21 cellular contexts compared by ENCODE assay signal in the genomic region with DNA sequence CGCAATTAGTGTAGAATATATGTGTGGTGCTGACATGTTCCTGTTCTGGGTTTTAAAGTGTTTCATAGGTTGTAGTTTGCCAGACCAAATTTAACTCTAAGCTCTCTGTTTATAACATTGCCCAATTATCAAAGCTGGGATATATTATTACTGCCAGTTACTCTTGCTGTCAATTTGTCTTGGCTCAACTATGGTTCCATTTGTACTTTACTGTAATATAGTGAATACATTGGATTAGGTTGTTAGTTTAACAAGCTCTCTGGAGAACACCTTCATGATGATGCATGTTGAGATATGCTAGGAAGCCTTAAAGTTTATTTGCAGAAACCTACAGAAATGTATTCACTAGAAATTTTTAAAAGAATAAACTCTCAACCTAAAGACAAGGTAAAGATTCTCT.
A peak's percentile ranks its signal among the peaks of the same experiment; 100 is the strongest.
DNase-seq lines count a peak whose midpoint lies in the region; ATAC-seq, FAIRE-seq and TF ChIP-seq lines count a peak whose summit lies in the region.
"Had no signal": no experiment of that assay in that cellular context is flagged by ENCODE, and none has a peak within 500 bp of the region (broad histone marks: within the 10 kb centered on the region; RNA-seq: fewer than 3 reads in every experiment).

No MANE protein-coding gene starts in this region.

- DNase-seq in H54 (ENCODE audit: insufficient read length, low spot score), result no peak
- DNase-seq in esophagus squamous epithelium (lab: John Stamatoyannopoulos, UW), result no peak
- no peak for DNase-seq in right lobe of liver
- DNase-seq in progenitor cell of endocrine pancreas (ENCODE audit: low spot score, unreplicated experiment), result no peak
- DNase-seq in RPMI8226, result no peak
- DNase-seq: ACHN; BE2C; C1 segment of cervical spinal cord; CD4-positive, CD25-positive, alpha-beta regulatory T cell; CD8-positive, alpha-beta memory T cell; COR-L47; DMS 273 treated with DMSO at 0.1 percent for 48 hours; DMS53; DND-41; EL; GOT3; H9 had no signal

- ATAC-seq in right lobe of liver (peak in 3 of 4 donors; percentile 15 to 49 (median 20)), GM18517 (IDR thresholded peaks at IDR 0.05; ENCODE audit: unreplicated experiment) (no peak)
- ATAC-seq: GM12878, K562 had no signal

- no peak overlapping the region for H3K4me3 Mint-ChIP-seq in progenitor cell of endocrine pancreas (ENCODE audit: low read depth)
- H3K4me3 Mint-ChIP-seq: CD4-positive, CD25-positive, alpha-beta regulatory T cell; CD8-positive, alpha-beta memory T cell; H9 had no signal

- FAIRE-seq in H54 (lab: Jason Lieb, UNC), result peak; percentile 67
- FAIRE-seq: GM12878, K562 had no signal

- no peak for TF ChIP-seq CTCF in VCaP (conservative IDR thresholded peaks at IDR 0.05)
- no peak for TF ChIP-seq CTCF in esophagus squamous epithelium (IDR thresholded peaks at IDR 0.05)
- TF ChIP-seq CTCF in right lobe of liver (IDR thresholded peaks at IDR 0.05), result no peak
- no peak for TF ChIP-seq CTCF in progenitor cell of endocrine pancreas (IDR thresholded peaks at IDR 0.05; ENCODE audit: unreplicated experiment)

- H3K36me3 ChIP-seq in esophagus squamous epithelium (peaks cover 0 to 16% (median 0%) of the 10 kb centered on the region in 3 donors), right lobe of liver (peaks cover 0 to 13% (median 0%) of the 10 kb centered on the region in 4 donors)
- H3K36me3 ChIP-seq: BE2C had no signal

- no peaks in the 10 kb centered on the region for H3K9me3 ChIP-seq in esophagus squamous epithelium
- no peaks in the 10 kb centered on the region for H3K9me3 ChIP-seq in right lobe of liver
- H3K9me3 ChIP-seq: BE2C had no signal

- no peak overlapping the region for H3K27ac Mint-ChIP-seq in progenitor cell of endocrine pancreas
- H3K27ac Mint-ChIP-seq: CD8-positive, alpha-beta memory T cell had no signal

- H3K27ac ChIP-seq in VCaP (peak overlapping the region; percentile 47), esophagus squamous epithelium (peak overlapping the region in 3 of 4 donors; percentile 29 to 45 (median 30)), right lobe of liver (peak overlapping the region; percentile 24 to 44 (median 33))

- intact Hi-C loops in esophagus squamous epithelium (cut with DNase I) (no loop called here), right lobe of liver (cut with DNase I) (no loop called here)

- TF ChIP-seq POLR2A in H54 (IDR thresholded peaks at IDR 0.05; ENCODE audit: low read depth, low read length) (no peak), esophagus squamous epithelium (IDR thresholded peaks at IDR 0.05) (no peak), right lobe of liver (IDR thresholded peaks at IDR 0.05) (no peak)

- H3K9me3 Mint-ChIP-seq in progenitor cell of endocrine pancreas (ENCODE audit: low read depth), result peaks cover 5% of the 10 kb centered on the region
- H3K9me3 Mint-ChIP-seq: CD4-positive, CD25-positive, alpha-beta regulatory T cell; CD8-positive, alpha-beta memory T cell; H9 had no signal

- peaks cover 9 to 61% (median 23%) of the 10 kb centered on the region in 3 donors for H3K4me1 ChIP-seq in esophagus squamous epithelium
- peaks cover 0 to 22% (median 9%) of the 10 kb centered on the region in 4 donors for H3K4me1 ChIP-seq in right lobe of liver
- H3K4me1 ChIP-seq: BE2C had no signal

- WGBS in esophagus squamous epithelium, 2 donors, result 33 to 85% methylated on average over 1 of the region's 1 CpG
- 89% methylated on average over 1 of the region's 1 CpG for WGBS in right lobe of liver (ENCODE audit: insufficient coverage, low coverage, low lambda C conversion rate, missing lambda C conversion rate)

- H3K4me1 Mint-ChIP-seq in progenitor cell of endocrine pancreas (ENCODE audit: low read depth), result peaks cover 7% of the 10 kb centered on the region

- no peaks in the 10 kb centered on the region for H3K27me3 Mint-ChIP-seq in progenitor cell of endocrine pancreas
- H3K27me3 Mint-ChIP-seq: CD4-positive, CD25-positive, alpha-beta regulatory T cell; CD8-positive, alpha-beta memory T cell had no signal

- H3K36me3 Mint-ChIP-seq in progenitor cell of endocrine pancreas (ENCODE audit: insufficient read depth), result peaks cover 9% of the 10 kb centered on the region

- H3K4me3 ChIP-seq in esophagus squamous epithelium (no peak overlapping the region), right lobe of liver (no peak overlapping the region)
- H3K4me3 ChIP-seq: GM12878, K562 had no signal

- H3K27me3 ChIP-seq in esophagus squamous epithelium (no peaks in the 10 kb centered on the region), right lobe of liver (no peaks in the 10 kb centered on the region)
- H3K27me3 ChIP-seq: BE2C had no signal
